In the genomic region with DNA sequence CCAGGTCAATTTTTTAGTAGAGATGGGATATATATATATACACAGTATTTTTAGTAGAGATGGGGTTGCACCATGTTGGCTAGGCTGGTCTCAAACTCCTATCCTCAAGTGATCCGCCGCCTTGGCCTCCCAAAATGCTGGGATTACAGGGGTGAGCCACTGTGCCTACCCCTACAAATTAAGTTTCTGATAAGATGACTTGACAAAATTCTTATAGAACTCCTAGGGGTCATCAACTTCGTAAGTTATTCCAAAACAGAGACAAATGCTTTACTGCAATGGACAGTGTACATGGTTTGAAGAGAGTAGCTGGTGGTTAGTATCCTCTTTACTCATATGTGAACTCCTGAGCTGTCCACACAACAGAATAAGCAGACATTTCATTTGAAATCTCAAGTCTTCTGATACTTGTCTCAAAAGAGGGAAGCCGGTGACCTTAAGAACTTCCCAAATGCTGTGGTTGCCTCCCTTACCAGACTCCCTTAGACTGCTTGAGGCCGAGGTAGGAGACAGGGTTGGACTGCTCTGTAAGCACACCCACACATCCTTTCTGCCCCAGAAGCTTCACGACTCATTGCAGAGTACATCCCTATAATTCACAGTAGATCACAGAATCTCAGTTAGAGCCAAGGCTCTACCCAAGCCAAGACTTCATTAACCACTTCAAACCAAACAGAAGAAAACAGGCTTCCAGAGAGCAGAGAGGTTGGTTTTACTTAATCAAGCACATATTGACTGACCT, we compare ENCODE assay signal across 19 cellular contexts.
DNase-seq lines count a peak whose midpoint lies in the region; ATAC-seq and TF ChIP-seq lines count a peak whose summit lies in the region.
"Had no signal": no experiment of that assay in that cellular context is flagged by ENCODE, and none has a peak within 500 bp of the region (broad histone marks: within the 10 kb centered on the region; RNA-seq: fewer than 3 reads in every experiment).

No MANE protein-coding gene starts in this region.

- TF ChIP-seq CTCF in natural killer cell (IDR thresholded peaks at IDR 0.05) (no peak), upper lobe of right lung (IDR thresholded peaks at IDR 0.05) (no peak)

- DNase-seq in natural killer cell treated with Interleukin-12 subunit alpha and Interleukin-12 subunit beta and Interleukin-15 and Interleukin-18, amount 100 ng/mL, for 72 hours (ENCODE audit: low spot score): no peak
- DNase-seq in natural killer cell: no peak
- DNase-seq in RPMI7951 (ENCODE audit: low read depth): peak; percentile 36
- peak; percentile 69 for DNase-seq in fibroblast of peridontal ligament (ENCODE audit: extremely low read depth)
- DNase-seq in upper lobe of right lung: no peak
- no peak for DNase-seq in foreskin melanocyte
- DNase-seq in NCI-H2171 treated with DMSO at 0.1 percent for 48 hours (lab: John Stamatoyannopoulos, UW): no peak
- DNase-seq in effector memory CD4-positive, alpha-beta T cell: no peak
- DNase-seq: activated CD4-positive, alpha-beta T cell treated with anti-CD3 and anti-CD28 coated beads, Interleukin-2, amount 50 U/mL, for 1 hour; activated T-cell treated with anti-CD3 and anti-CD28 coated beads, Interleukin-2, amount 50 U/mL, for 72 hours; effector CD8-positive, alpha-beta T cell; foreskin keratinocyte; H7; NCI-H187; NCI-H69; RPMI8226; stomach; T-helper 9 cell had no signal

- H3K4me3 Mint-ChIP-seq in natural killer cell treated with Interleukin-12 subunit alpha and Interleukin-12 subunit beta and Interleukin-15 and Interleukin-18, amount 100 ng/mL, for 72 hours: no peak overlapping the region
- no peak overlapping the region for H3K4me3 Mint-ChIP-seq in natural killer cell
- H3K4me3 Mint-ChIP-seq: activated T-cell treated with anti-CD3 and anti-CD28 coated beads, Interleukin-2, amount 50 U/mL, for 72 hours; brain had no signal

- H3K4me1 Mint-ChIP-seq in natural killer cell treated with Interleukin-12 subunit alpha and Interleukin-12 subunit beta and Interleukin-15 and Interleukin-18, amount 100 ng/mL, for 72 hours (ENCODE audit: low read depth in 2 of 2): peaks cover 18 to 25% of the 10 kb centered on the region in 2 donors
- H3K4me1 Mint-ChIP-seq in natural killer cell: peaks cover 3 to 4% of the 10 kb centered on the region in 2 donors

- peak overlapping the region; percentile 34 for H3K27ac ChIP-seq in upper lobe of right lung
- H3K27ac ChIP-seq in effector memory CD4-positive, alpha-beta T cell (ENCODE audit: insufficient read depth, low read length, poor library complexity, severe bottlenecking): no peak overlapping the region
- H3K27ac ChIP-seq: foreskin keratinocyte, stomach had no signal

- H3K27me3 ChIP-seq in upper lobe of right lung: no peaks in the 10 kb centered on the region
- H3K27me3 ChIP-seq in effector memory CD4-positive, alpha-beta T cell (replicated peaks; ENCODE audit: control insufficient read depth, insufficient read depth, low read length, poor library complexity, severe bottlenecking): no peaks in the 10 kb centered on the region
- H3K27me3 ChIP-seq: foreskin keratinocyte, stomach had no signal

- no peaks in the 10 kb centered on the region for H3K36me3 ChIP-seq in upper lobe of right lung
- no peaks in the 10 kb centered on the region for H3K36me3 ChIP-seq in effector memory CD4-positive, alpha-beta T cell (ENCODE audit: control insufficient read depth, insufficient read depth, low read length)
- H3K36me3 ChIP-seq: stomach had no signal

- intact Hi-C loops in natural killer cell (cut with micrococcal nuclease): no loop called here
- intact Hi-C loops in upper lobe of right lung (cut with DNase I): no loop called here

- H3K9me3 Mint-ChIP-seq in natural killer cell treated with Interleukin-12 subunit alpha and Interleukin-12 subunit beta and Interleukin-15 and Interleukin-18, amount 100 ng/mL, for 72 hours: peaks cover 3% of the 10 kb centered on the region
- no peaks in the 10 kb centered on the region for H3K9me3 Mint-ChIP-seq in natural killer cell
- H3K9me3 Mint-ChIP-seq: activated T-cell treated with anti-CD3 and anti-CD28 coated beads, Interleukin-2, amount 50 U/mL, for 72 hours; brain had no signal

- no peak for ATAC-seq in natural killer cell treated with Interleukin-12 subunit alpha and Interleukin-12 subunit beta and Interleukin-15 and Interleukin-18, amount 100 ng/mL, for 72 hours
- ATAC-seq in natural killer cell (no peak), upper lobe of right lung (peak; percentile 82)
- ATAC-seq: foreskin keratinocyte had no signal

- peak overlapping the region; percentile 10 to 49 for H3K27ac Mint-ChIP-seq in natural killer cell treated with Interleukin-12 subunit alpha and Interleukin-12 subunit beta and Interleukin-15 and Interleukin-18, amount 100 ng/mL, for 72 hours
- H3K27ac Mint-ChIP-seq in natural killer cell: peak overlapping the region in 1 of 2 donors; percentile 16
- H3K27ac Mint-ChIP-seq: activated T-cell treated with anti-CD3 and anti-CD28 coated beads, Interleukin-2, amount 50 U/mL, for 72 hours had no signal

- H3K4me3 ChIP-seq in upper lobe of right lung: no peak overlapping the region
- no peak overlapping the region for H3K4me3 ChIP-seq in effector memory CD4-positive, alpha-beta T cell (ENCODE audit: insufficient read depth, low read depth, low read length, poor library complexity, severe bottlenecking)
- H3K4me3 ChIP-seq: stomach had no signal

- peaks cover 5% of the 10 kb centered on the region for H3K36me3 Mint-ChIP-seq in natural killer cell treated with Interleukin-12 subunit alpha and Interleukin-12 subunit beta and Interleukin-15 and Interleukin-18, amount 100 ng/mL, for 72 hours
- no peaks in the 10 kb centered on the region for H3K36me3 Mint-ChIP-seq in natural killer cell
- H3K36me3 Mint-ChIP-seq: brain had no signal

- no peaks in the 10 kb centered on the region for H3K27me3 Mint-ChIP-seq in natural killer cell treated with Interleukin-12 subunit alpha and Interleukin-12 subunit beta and Interleukin-15 and Interleukin-18, amount 100 ng/mL, for 72 hours
- H3K27me3 Mint-ChIP-seq in natural killer cell (ENCODE audit: low read depth in 2 of 2): peaks cover 0 to 11% of the 10 kb centered on the region in 2 donors
- H3K27me3 Mint-ChIP-seq: brain had no signal

- peaks cover 14% of the 10 kb centered on the region for H3K4me1 ChIP-seq in upper lobe of right lung
- H3K4me1 ChIP-seq in effector memory CD4-positive, alpha-beta T cell (ENCODE audit: control insufficient read depth, insufficient read depth, low read length, poor library complexity, severe bottlenecking): no peaks in the 10 kb centered on the region

- H3K9me3 ChIP-seq in upper lobe of right lung: no peaks in the 10 kb centered on the region
- H3K9me3 ChIP-seq in effector memory CD4-positive, alpha-beta T cell (ENCODE audit: control insufficient read depth, low read length): no peaks in the 10 kb centered on the region
- H3K9me3 ChIP-seq: stomach had no signal

Comparison
In these comparisons a context has a peak if more than half of its experiments do, and no peak if none do; other contexts are left out.
1. DNase-seq: peak in RPMI7951 (single experiment) and fibroblast of peridontal ligament (single experiment); none in natural killer cell treated with Interleukin-12 subunit alpha and Interleukin-12 subunit beta and Interleukin-15 and Interleukin-18, amount 100 ng/mL, for 72 hours (single experiment), natural killer cell (single experiment), upper lobe of right lung (single experiment), foreskin melanocyte (single experiment), NCI-H2171 treated with DMSO at 0.1 percent for 48 hours (single experiment) and effector memory CD4-positive, alpha-beta T cell (0 of 3).